Comparison of ENCODE assay signal across 15 cellular contexts in genomic region chr12:9757433-9758025, GRCh38. TPM values are rescaled to one million over a fixed set of nuclear protein-coding genes. Genes with fewer than 3 reads are reported as not detected.
DNase-seq lines count a peak whose midpoint lies in the region; ATAC-seq, FAIRE-seq and TF ChIP-seq lines count a peak whose summit lies in the region.
"Had no signal": no experiment of that assay in that cellular context is flagged by ENCODE, and none has a peak within 500 bp of the region (broad histone marks: within the 10 kb centered on the region; RNA-seq: fewer than 3 reads in every experiment).

No MANE protein-coding gene starts in this region.

- no peaks in the 10 kb centered on the region for H3K9me3 ChIP-seq in CD4-positive, CD25-positive, alpha-beta regulatory T cell (ENCODE audit: control insufficient read depth in 2 of 2, low read length in 2 of 2)
- H3K9me3 ChIP-seq in vagina = no peaks in the 10 kb centered on the region
- H3K9me3 ChIP-seq: pancreas had no signal

- peak overlapping the region; percentile 94 to 100 (median 98) for H3K4me3 Mint-ChIP-seq in CD4-positive, CD25-positive, alpha-beta regulatory T cell
- peak overlapping the region; percentile 97 for H3K4me3 Mint-ChIP-seq in T-helper 1 cell treated with Interleukin-12 subunit alpha and Interleukin-12 subunit beta and Interleukin-4 antibody, amounts not matched to agents 30 μg/mL and 1 μg/mL, for 36 hours
- peak overlapping the region; percentile 91 to 98 for H3K4me3 Mint-ChIP-seq in effector memory CD8-positive, alpha-beta T cell

- intact Hi-C loops in vagina (cut with DNase I) = no loop called here

- H3K27ac ChIP-seq in CD4-positive, CD25-positive, alpha-beta regulatory T cell (ENCODE audit: insufficient read depth, low read length, poor library complexity, severe bottlenecking) = peak overlapping the region; percentile 97
- H3K27ac ChIP-seq in vagina = no peak overlapping the region
- H3K27ac ChIP-seq in substantia nigra (ENCODE audit: low read depth, low read length, poor library complexity, severe bottlenecking) = no peak overlapping the region
- H3K27ac ChIP-seq: epithelial cell of prostate had no signal

- TF ChIP-seq POLR2A in GM12891 (IDR thresholded peaks at IDR 0.05; ENCODE audit: low read depth, low read length) (no peak), vagina (IDR thresholded peaks at IDR 0.05) (no peak)

- peaks cover 0 to 2% (median 0%) of the 10 kb centered on the region in 7 donors for H3K9me3 Mint-ChIP-seq in CD4-positive, CD25-positive, alpha-beta regulatory T cell
- H3K9me3 Mint-ChIP-seq in T-helper 1 cell treated with Interleukin-12 subunit alpha and Interleukin-12 subunit beta and Interleukin-4 antibody, amounts not matched to agents 30 μg/mL and 1 μg/mL, for 36 hours = peaks cover 4% of the 10 kb centered on the region
- no peaks in the 10 kb centered on the region for H3K9me3 Mint-ChIP-seq in effector memory CD8-positive, alpha-beta T cell

- no peak for ATAC-seq in CD4-positive, CD25-positive, alpha-beta regulatory T cell (ENCODE audit: low read depth in 2 of 2)
- ATAC-seq in effector memory CD8-positive, alpha-beta T cell (replicated peaks) = no peak
- no peak for ATAC-seq in GM18873 (IDR thresholded peaks at IDR 0.05; ENCODE audit: low FRiP score, unreplicated experiment)
- ATAC-seq: pancreas had no signal

- peak; percentile 13 for FAIRE-seq in GM12891 (lab: Jason Lieb, UNC)
- FAIRE-seq: pancreas had no signal

- H3K4me1 Mint-ChIP-seq in CD4-positive, CD25-positive, alpha-beta regulatory T cell = peaks cover 42 to 76% (median 63%) of the 10 kb centered on the region in 4 donors
- H3K4me1 Mint-ChIP-seq in T-helper 1 cell treated with Interleukin-12 subunit alpha and Interleukin-12 subunit beta and Interleukin-4 antibody, amounts not matched to agents 30 μg/mL and 1 μg/mL, for 36 hours (ENCODE audit: low read depth) = peaks cover 58% of the 10 kb centered on the region
- H3K4me1 Mint-ChIP-seq in effector memory CD8-positive, alpha-beta T cell (ENCODE audit: low read depth in 2 of 2) = peaks cover 47 to 73% of the 10 kb centered on the region in 2 donors

- peaks cover 64% of the 10 kb centered on the region for H3K4me1 ChIP-seq in CD4-positive, CD25-positive, alpha-beta regulatory T cell (ENCODE audit: control insufficient read depth, insufficient read depth, low read length, poor library complexity, severe bottlenecking)
- no peaks in the 10 kb centered on the region for H3K4me1 ChIP-seq in vagina
- H3K4me1 ChIP-seq: pancreas had no signal

- no peaks in the 10 kb centered on the region for H3K27me3 ChIP-seq in CD4-positive, CD25-positive, alpha-beta regulatory T cell (ENCODE audit: control insufficient read depth, insufficient read depth, low read length)
- no peaks in the 10 kb centered on the region for H3K27me3 ChIP-seq in vagina
- H3K27me3 ChIP-seq: pancreas had no signal

- TF ChIP-seq CTCF in vagina (IDR thresholded peaks at IDR 0.05) = no peak

- H3K27me3 Mint-ChIP-seq in CD4-positive, CD25-positive, alpha-beta regulatory T cell = no peaks in the 10 kb centered on the region
- H3K27me3 Mint-ChIP-seq in T-helper 1 cell treated with Interleukin-12 subunit alpha and Interleukin-12 subunit beta and Interleukin-4 antibody, amounts not matched to agents 30 μg/mL and 1 μg/mL, for 36 hours (ENCODE audit: low read depth) = no peaks in the 10 kb centered on the region
- no peaks in the 10 kb centered on the region for H3K27me3 Mint-ChIP-seq in effector memory CD8-positive, alpha-beta T cell

- DNase-seq in CD4-positive, CD25-positive, alpha-beta regulatory T cell = peak in 1 of 3 donors; percentile 40
- DNase-seq in GM12891 (ENCODE audit: insufficient read length, low spot score) (no peak), MV-4-11 (lab: John Stamatoyannopoulos, UW) (no peak), vagina (ENCODE audit: extremely low spot score in 2 of 2) (no peak), substantia nigra (lab: John Stamatoyannopoulos, UW) (no peak)
- DNase-seq in effector memory CD8-positive, alpha-beta T cell = no peak
- DNase-seq: NCI-H187 treated with DMSO at 0.1 percent for 48 hours, NCI-H524, pancreas, SW 1271 had no signal

- peaks cover 42% of the 10 kb centered on the region for H3K36me3 ChIP-seq in CD4-positive, CD25-positive, alpha-beta regulatory T cell (ENCODE audit: control insufficient read depth, insufficient read depth, low read length)
- H3K36me3 ChIP-seq in vagina = no peaks in the 10 kb centered on the region
- H3K36me3 ChIP-seq: pancreas had no signal

- H3K4me3 ChIP-seq in CD4-positive, CD25-positive, alpha-beta regulatory T cell (ENCODE audit: low read depth, low read length) = peak overlapping the region; percentile 100
- H3K4me3 ChIP-seq in vagina = no peak overlapping the region
- H3K4me3 ChIP-seq: pancreas had no signal

- peaks cover 32% of the 10 kb centered on the region for H3K36me3 Mint-ChIP-seq in CD4-positive, CD25-positive, alpha-beta regulatory T cell
- peaks cover 61% of the 10 kb centered on the region for H3K36me3 Mint-ChIP-seq in T-helper 1 cell treated with Interleukin-12 subunit alpha and Interleukin-12 subunit beta and Interleukin-4 antibody, amounts not matched to agents 30 μg/mL and 1 μg/mL, for 36 hours (ENCODE audit: low read depth)
- H3K36me3 Mint-ChIP-seq in effector memory CD8-positive, alpha-beta T cell (ENCODE audit: insufficient read depth) = peaks cover 98% of the 10 kb centered on the region

- H3K27ac Mint-ChIP-seq in CD4-positive, CD25-positive, alpha-beta regulatory T cell = peak overlapping the region; percentile 84 to 99 (median 99)
- H3K27ac Mint-ChIP-seq in T-helper 1 cell treated with Interleukin-12 subunit alpha and Interleukin-12 subunit beta and Interleukin-4 antibody, amounts not matched to agents 30 μg/mL and 1 μg/mL, for 36 hours = peak overlapping the region; percentile 97
- H3K27ac Mint-ChIP-seq in effector memory CD8-positive, alpha-beta T cell = peak overlapping the region; percentile 96 to 100

TF ChIP-seq in GM12891, 5 proteins besides CTCF, POLR2A, EP300 and RAD21:
- no peak for TF ChIP-seq SPI1 (IDR thresholded peaks at IDR 0.05; ENCODE audit: low read depth, low read length)
- TF ChIP-seq PAX5 (IDR thresholded peaks at IDR 0.05; ENCODE audit: insufficient read depth, low read length, severe bottlenecking) = no peak
- TF ChIP-seq POU2F2 (IDR thresholded peaks at IDR 0.05; ENCODE audit: low read depth, low read length) = no peak
- no peak for TF ChIP-seq POLR2AphosphoS5 (IDR thresholded peaks at IDR 0.05; ENCODE audit: low read depth, low read length)
- no peak for TF ChIP-seq TAF1 (IDR thresholded peaks at IDR 0.05; ENCODE audit: low read depth, low read length)

RNA-seq across cellular contexts. Expression of gene CD69, which starts 3.2 kb away (rescaled TPM):
- 1,130 TPM for total RNA-seq in CD4-positive, CD25-positive, alpha-beta regulatory T cell
- 100 to 1,000 TPM; 189 to 259 (median 222) TPM for polyA plus RNA-seq in CD4-positive, CD25-positive, alpha-beta regulatory T cell
- 23.7 TPM for polyA plus RNA-seq in GM12891 (2012; ENCODE audit: low read depth, missing spikeins)
- 28.5 TPM for total RNA-seq in vagina
- total RNA-seq: chondrocyte had no signal

RNA-seq across cellular contexts. Expression of gene CLECL1, which starts 24.6 kb away (rescaled TPM):
- 0.84 TPM for total RNA-seq in CD4-positive, CD25-positive, alpha-beta regulatory T cell
- not detected for polyA plus RNA-seq in CD4-positive, CD25-positive, alpha-beta regulatory T cell
- 24.6 TPM for polyA plus RNA-seq in GM12891 (2012; ENCODE audit: low read depth, missing spikeins)
- total RNA-seq in vagina = not detected
- total RNA-seq: chondrocyte, glomerular endothelial cell had no signal
- polyA plus RNA-seq: pancreas had no signal

Comparison
In these comparisons a context has a peak if more than half of its experiments do, and no peak if none do; other contexts are left out.
1. RNA of gene CD69, which starts 3.2 kb away (total RNA-seq): 1,130 TPM in CD4-positive, CD25-positive, alpha-beta regulatory T cell (single experiment); 28.5 TPM in vagina (single experiment); every median in the first group is over 10 times any median in the second.
2. Peak in every context shown above with its lines, with median percentiles within 50 percentile points of each other: H3K27ac Mint-ChIP-seq and H3K4me3 Mint-ChIP-seq.